ENCODE assay signal across 8 cellular contexts in genomic region chr16:30876867-30877266, GRCh38. TPM values are rescaled to one million over a fixed set of nuclear protein-coding genes. Genes with fewer than 3 reads are reported as not detected.
DNase-seq lines count a peak whose midpoint lies in the region; ATAC-seq and TF ChIP-seq lines count a peak whose summit lies in the region.

No MANE protein-coding gene starts in this region.

- H3K9me3 Mint-ChIP-seq in natural killer cell: no peaks in the 10 kb centered on the region

- H3K36me3 ChIP-seq in KMS-11 (ENCODE audit: insufficient read depth): no peaks in the 10 kb centered on the region

- H3K9ac ChIP-seq in KMS-11: peak overlapping the region; percentile 90; the same call in 1 of the 2 replicates

- no peaks in the 10 kb centered on the region for H3K27me3 ChIP-seq in KMS-11 (ENCODE audit: insufficient read depth, low read depth)

- intact Hi-C loops in natural killer cell (cut with micrococcal nuclease): loop anchor here (5.0 kb wide), 1 partner anchor 35 kb away; no protein-coding TSS in a partner anchor
- intact Hi-C loops in posterior cingulate gyrus (cut with DNase I): no loop called here

- no peak for TF ChIP-seq CTCF in C4-2B (conservative IDR thresholded peaks at IDR 0.05)
- TF ChIP-seq CTCF in KMS-11 (conservative IDR thresholded peaks at IDR 0.05; ENCODE audit: low read depth, low read length): no peak
- TF ChIP-seq CTCF in natural killer cell (IDR thresholded peaks at IDR 0.05): no peak

- DNase-seq in cerebellar cortex (ENCODE audit: low spot score): peak; percentile 24
- DNase-seq in natural killer cell: no peak
- DNase-seq in COLO829 (ENCODE audit: low spot score): no peak
- no peak for DNase-seq in posterior cingulate gyrus
- no peak for DNase-seq in NCI-H1436 treated with DMSO at 0.1 percent for 48 hours (lab: John Stamatoyannopoulos, UW)
- DNase-seq in effector CD4-positive, alpha-beta T cell: no peak

- H3K4me3 Mint-ChIP-seq in natural killer cell: peak overlapping the region; percentile 97

- no peaks in the 10 kb centered on the region for H4K20me1 ChIP-seq in KMS-11 (ENCODE audit: insufficient read depth)

- no peaks in the 10 kb centered on the region for H3K36me3 Mint-ChIP-seq in natural killer cell

- H3K79me2 ChIP-seq in KMS-11 (ENCODE audit: insufficient read depth, low read depth): peaks cover 10% of the 10 kb centered on the region; the same call in 1 of the 2 replicates

- H3K27ac Mint-ChIP-seq in natural killer cell: peak overlapping the region; percentile 92 to 99

- H3K4me1 ChIP-seq in KMS-11 (ENCODE audit: low read depth, poor library complexity, severe bottlenecking): peaks cover 15% of the 10 kb centered on the region

- H3K4me3 ChIP-seq in KMS-11 (IDR thresholded peaks at IDR 0.05; ENCODE audit: insufficient read depth, low read depth, low read length): no peak overlapping the region

- ATAC-seq in natural killer cell: no peak

- no peaks in the 10 kb centered on the region for H3K27me3 Mint-ChIP-seq in natural killer cell (ENCODE audit: low read depth in 2 of 2)

- H3K4me2 ChIP-seq in KMS-11: peak overlapping the region; percentile 71

- peaks cover 37 to 57% of the 10 kb centered on the region in 2 donors for H3K4me1 Mint-ChIP-seq in natural killer cell

- H2AFZ ChIP-seq in KMS-11 (ENCODE audit: low read depth): no peak overlapping the region

- H3K27ac ChIP-seq in C4-2B (peak overlapping the region; percentile 95), KMS-11 (peak overlapping the region; percentile 83; the same call in 1 of the 2 replicates)

RNA-seq across cellular contexts. Expression of gene BCL7C, which starts 17.0 kb away (rescaled TPM):
- total RNA-seq in natural killer cell: 10 to 100 TPM; 25.1 to 28.5 (median 27.4) TPM

RNA-seq across cellular contexts. Expression of gene CTF1, which starts 19.5 kb away (rescaled TPM):
- under 1 TPM; 0.45 to 0.60 (median 0.47) TPM for total RNA-seq in natural killer cell

RNA-seq across cellular contexts. Expression of gene FBXL19, which starts 46.5 kb away (rescaled TPM):
- total RNA-seq in natural killer cell: 10 to 100 TPM; 10.1 to 13.3 (median 12.4) TPM
